ENCODE assay signal across 15 cellular contexts in genomic region chr3:41035445-41036022, GRCh38.
DNase-seq lines count a peak whose midpoint lies in the region; ATAC-seq and TF ChIP-seq lines count a peak whose summit lies in the region.
"Had no signal": no experiment of that assay in that cellular context is flagged by ENCODE, and none has a peak within 500 bp of the region (broad histone marks: within the 10 kb centered on the region; RNA-seq: fewer than 3 reads in every experiment).

No MANE protein-coding gene starts in this region.

- H3K27ac Mint-ChIP-seq in stimulated activated naive CD8-positive, alpha-beta T cell treated with anti-CD3 and anti-CD28 coated beads, Interleukin-15, amount 100 ng/mL, for 72 hours = no peak overlapping the region
- H3K27ac Mint-ChIP-seq in type B pancreatic cell = no peak overlapping the region
- H3K27ac Mint-ChIP-seq: B cell; CD8-positive, alpha-beta memory T cell had no signal

- no peak overlapping the region for H3K4me3 Mint-ChIP-seq in stimulated activated naive CD8-positive, alpha-beta T cell treated with anti-CD3 and anti-CD28 coated beads, Interleukin-15, amount 100 ng/mL, for 72 hours
- no peak overlapping the region for H3K4me3 Mint-ChIP-seq in type B pancreatic cell
- H3K4me3 Mint-ChIP-seq: B cell; CD8-positive, alpha-beta memory T cell had no signal

- no peaks in the 10 kb centered on the region for H3K9me3 Mint-ChIP-seq in stimulated activated naive CD8-positive, alpha-beta T cell treated with anti-CD3 and anti-CD28 coated beads, Interleukin-15, amount 100 ng/mL, for 72 hours
- no peaks in the 10 kb centered on the region for H3K9me3 Mint-ChIP-seq in type B pancreatic cell
- H3K9me3 Mint-ChIP-seq: CD8-positive, alpha-beta memory T cell had no signal

- no peak for DNase-seq in stimulated activated naive CD8-positive, alpha-beta T cell treated with anti-CD3 and anti-CD28 coated beads, Interleukin-15, Interleukin-2, amounts not matched to agents 100 U/mL and 50 U/mL, for 24 hours
- no peak for DNase-seq in stimulated activated naive CD8-positive, alpha-beta T cell treated with anti-CD3 and anti-CD28 coated beads, Interleukin-15, amount 100 ng/mL, for 72 hours
- peak; percentile 44 for DNase-seq in cerebellum (ENCODE audit: low spot score)
- DNase-seq in left ventricle myocardium superior = no peak
- no peak for DNase-seq in sciatic nerve (ENCODE audit: low spot score)
- DNase-seq in kidney tubule cell (ENCODE audit: low spot score) = no peak
- DNase-seq in GM13976 (ENCODE audit: low spot score) = no peak
- DNase-seq in type B pancreatic cell (ENCODE audit: extremely low spot score, unreplicated experiment) = no peak
- DNase-seq: Caco-2; CD8-positive, alpha-beta memory T cell; DND-41; GF-D8; GM23248; H7 had no signal

- H3K4me1 Mint-ChIP-seq in stimulated activated naive CD8-positive, alpha-beta T cell treated with anti-CD3 and anti-CD28 coated beads, Interleukin-15, amount 100 ng/mL, for 72 hours = no peaks in the 10 kb centered on the region
- no peaks in the 10 kb centered on the region for H3K4me1 Mint-ChIP-seq in type B pancreatic cell (ENCODE audit: unreplicated experiment)
- H3K4me1 Mint-ChIP-seq: CD8-positive, alpha-beta memory T cell had no signal

- peak; percentile 14 for ATAC-seq in stimulated activated naive CD8-positive, alpha-beta T cell treated with anti-CD3 and anti-CD28 coated beads, Interleukin-15, Interleukin-2, amounts not matched to agents 100 U/mL and 50 U/mL, for 24 hours
- no peak for ATAC-seq in stimulated activated naive CD8-positive, alpha-beta T cell treated with anti-CD3 and anti-CD28 coated beads, Interleukin-15, amount 100 ng/mL, for 72 hours
- ATAC-seq in left ventricle myocardium superior (peak; percentile 67), sciatic nerve (peak; percentile 73)

- intact Hi-C loops in left ventricle myocardium superior (cut with micrococcal nuclease) (no loop called here), sciatic nerve (cut with DNase I) (no loop called here)

- in situ Hi-C loops in GM13976 (cut with MboI; ENCODE audit: low sequenced_read_pairs, unreplicated experiment) = no loop called here

- no peaks in the 10 kb centered on the region for H3K36me3 Mint-ChIP-seq in type B pancreatic cell
- H3K36me3 Mint-ChIP-seq: CD8-positive, alpha-beta memory T cell had no signal

- TF ChIP-seq CTCF in GM13976 (IDR thresholded peaks at IDR 0.05; ENCODE audit: borderline replicate concordance, control extremely low read depth, extremely low read depth, insufficient read depth, missing control alignments) (no peak), type B pancreatic cell (conservative IDR thresholded peaks at IDR 0.05) (no peak)

- peaks cover 29% of the 10 kb centered on the region for H3K27me3 Mint-ChIP-seq in stimulated activated naive CD8-positive, alpha-beta T cell treated with anti-CD3 and anti-CD28 coated beads, Interleukin-15, amount 100 ng/mL, for 72 hours
- no peaks in the 10 kb centered on the region for H3K27me3 Mint-ChIP-seq in type B pancreatic cell
